Comparison of ENCODE assay signal across 18 cellular contexts in genomic region chr10:127315888-127316287, GRCh38.
A peak's percentile ranks its signal among the peaks of the same experiment; 100 is the strongest.
DNase-seq lines count a peak whose midpoint lies in the region; ATAC-seq and TF ChIP-seq lines count a peak whose summit lies in the region.
"Had no signal": no experiment of that assay in that cellular context is flagged by ENCODE, and none has a peak within 500 bp of the region (broad histone marks: within the 10 kb centered on the region; RNA-seq: fewer than 3 reads in every experiment).

No MANE protein-coding gene starts in this region.

- H3K36me3 Mint-ChIP-seq in activated naive CD8-positive, alpha-beta T cell treated with anti-CD3 and anti-CD28 coated beads for 36 hours = no peaks in the 10 kb centered on the region
- H3K36me3 Mint-ChIP-seq: CD4-positive, CD25-positive, alpha-beta regulatory T cell; CD8-positive, alpha-beta T cell had no signal

- no TSS peak for BruUV-seq in mammary epithelial cell (replicated peaks; lab: Mats Ljungman, UMichigan)

- dilution Hi-C loops in mammary epithelial cell (cut with HindIII; ENCODE audit: low sequenced_read_pairs) = no loop called here

- DNase-seq in RWPE1 (ENCODE audit: low spot score) (peak; percentile 6), mammary epithelial cell (peak; percentile 59), epithelial cell of prostate (ENCODE audit: low read depth, low spot score) (peak; percentile 39), ACHN (no peak)
- DNase-seq in activated naive CD8-positive, alpha-beta T cell treated with anti-CD3 and anti-CD28 coated beads for 36 hours = no peak
- DNase-seq: Caco-2; CD4-positive, CD25-positive, alpha-beta regulatory T cell; CD8-positive, alpha-beta T cell; DMS153; DND-41; GM23248; H7; HCEC 1CT had no signal

- CTCF ChIA-PET in RWPE1 (lab: Yijun Ruan, JAX) (interaction anchor here (0.6 kb wide), 1 partner anchor 106 kb away, joined by 4 read pairs; no protein-coding TSS in a partner anchor), mammary epithelial cell (lab: Charles Lee; ENCODE audit: low non-redundant PET) (no interaction called here)

- no peak for ATAC-seq in HG02884 (IDR thresholded peaks at IDR 0.05; ENCODE audit: unreplicated experiment)
- ATAC-seq: CD8-positive, alpha-beta T cell; GM12878 had no signal

- TF ChIP-seq CTCF in RWPE1 (conservative IDR thresholded peaks at IDR 0.05; ENCODE audit: low read depth) = no peak
- no peak for TF ChIP-seq CTCF in mammary epithelial cell (conservative IDR thresholded peaks at IDR 0.05 in 1 of 2, IDR thresholded peaks at IDR 0.05 in 1 of 2; ENCODE audit: extremely low read depth in 1 of 2, insufficient read depth in 1 of 2, low read depth in 1 of 2, low read length in 2 of 2)

- H3K79me2 ChIP-seq in mammary epithelial cell (ENCODE audit: insufficient read depth, low read length) = no peaks in the 10 kb centered on the region

- H3K9me3 ChIP-seq in mammary epithelial cell (replicated peaks; ENCODE audit: insufficient read depth, low read length) = no peaks in the 10 kb centered on the region
- H3K9me3 ChIP-seq: BLaER1, Caco-2 had no signal

- H3K27ac ChIP-seq in RWPE1 = no peak overlapping the region
- no peak overlapping the region for H3K27ac ChIP-seq in mammary epithelial cell (ENCODE audit: insufficient read depth, low read depth, low read length)
- H3K27ac ChIP-seq in epithelial cell of prostate = no peak overlapping the region
- H3K27ac ChIP-seq: BLaER1, C4-2B, GM23248 had no signal

- in situ Hi-C loops in mammary epithelial cell (cut with MboI; ENCODE audit: low sequenced_read_pairs in 2 of 2) = no loop called here
- in situ Hi-C loops in ACHN (cut with HindIII; ENCODE audit: low pct_ligation_motif_present, low pct_unique_long_range_greater_than_20kb, low sequenced_read_pairs) = no loop called here

- no peaks in the 10 kb centered on the region for H3K36me3 ChIP-seq in mammary epithelial cell (ENCODE audit: insufficient read depth, low read length)
- H3K36me3 ChIP-seq: BLaER1 had no signal

- H3K27me3 ChIP-seq in mammary epithelial cell (ENCODE audit: insufficient read depth, low read length) = no peaks in the 10 kb centered on the region
- H3K27me3 ChIP-seq: BLaER1 had no signal

- H4K20me1 ChIP-seq in mammary epithelial cell (ENCODE audit: insufficient read depth, low read length) = no peaks in the 10 kb centered on the region
- H4K20me1 ChIP-seq: BLaER1 had no signal

- POLR2A ChIA-PET in RWPE1 (lab: Yijun Ruan, JAX; ENCODE audit: low non-redundant PET) = no interaction called here

- H3K4me3 ChIP-seq in mammary epithelial cell (replicated peaks in 1 of 3; ENCODE audit: insufficient read depth in 1 of 3, low read depth in 2 of 3, low read length in 3 of 3) = no peak overlapping the region
- H3K4me3 ChIP-seq: BLaER1, GM12878, GM23248 had no signal

- H3K9ac ChIP-seq in mammary epithelial cell (ENCODE audit: insufficient read depth, low read length) = no peak overlapping the region
- H3K9ac ChIP-seq: BLaER1, GM23248 had no signal

- H3K27ac Mint-ChIP-seq in activated naive CD8-positive, alpha-beta T cell treated with anti-CD3 and anti-CD28 coated beads for 36 hours = no peak overlapping the region
- H3K27ac Mint-ChIP-seq: B cell; CD4-positive, CD25-positive, alpha-beta regulatory T cell; CD8-positive, alpha-beta T cell had no signal

- H3K4me1 ChIP-seq in mammary epithelial cell (ENCODE audit: insufficient read depth, low read length) = no peaks in the 10 kb centered on the region
- H3K4me1 ChIP-seq: BLaER1, Caco-2 had no signal

- H3K27me3 Mint-ChIP-seq in activated naive CD8-positive, alpha-beta T cell treated with anti-CD3 and anti-CD28 coated beads for 36 hours = no peaks in the 10 kb centered on the region
- H3K27me3 Mint-ChIP-seq: B cell; CD4-positive, CD25-positive, alpha-beta regulatory T cell had no signal

- intact Hi-C loops in mammary epithelial cell (cut with micrococcal nuclease) = no loop called here

- no peaks in the 10 kb centered on the region for H3K4me1 Mint-ChIP-seq in activated naive CD8-positive, alpha-beta T cell treated with anti-CD3 and anti-CD28 coated beads for 36 hours
- H3K4me1 Mint-ChIP-seq: B cell; CD4-positive, CD25-positive, alpha-beta regulatory T cell had no signal

- H3K4me2 ChIP-seq in mammary epithelial cell (ENCODE audit: insufficient read depth, low read depth, low read length) = no peak overlapping the region
- H3K4me2 ChIP-seq: BLaER1 had no signal

- no peak overlapping the region for H3K4me3 Mint-ChIP-seq in activated naive CD8-positive, alpha-beta T cell treated with anti-CD3 and anti-CD28 coated beads for 36 hours
- H3K4me3 Mint-ChIP-seq: B cell; CD4-positive, CD25-positive, alpha-beta regulatory T cell; CD8-positive, alpha-beta T cell had no signal

- no peaks in the 10 kb centered on the region for H3K9me3 Mint-ChIP-seq in activated naive CD8-positive, alpha-beta T cell treated with anti-CD3 and anti-CD28 coated beads for 36 hours
- H3K9me3 Mint-ChIP-seq: CD4-positive, CD25-positive, alpha-beta regulatory T cell; CD8-positive, alpha-beta T cell had no signal

- 38% methylated on average over 5 of the region's 5 CpGs for WGBS in mammary epithelial cell (ENCODE audit: low coverage, missing lambda C conversion rate)

- H2AFZ ChIP-seq in mammary epithelial cell (ENCODE audit: low read depth, low read length) = no peak overlapping the region
- H2AFZ ChIP-seq: GM23248 had no signal

Comparison
In these comparisons a context has a peak if more than half of its experiments do, and no peak if none do; other contexts are left out.
1. DNase-seq: peak in RWPE1 (single experiment), mammary epithelial cell (single experiment) and epithelial cell of prostate (single experiment); none in ACHN (single experiment) and activated naive CD8-positive, alpha-beta T cell treated with anti-CD3 and anti-CD28 coated beads for 36 hours (single experiment).